ENCODE assay signal across 8 cellular contexts in genomic region chr9:928363-929042, GRCh38. TPM values are rescaled to one million over a fixed set of nuclear protein-coding genes. Genes with fewer than 3 reads are reported as not detected.
A peak's percentile ranks its signal among the peaks of the same experiment; 100 is the strongest.
DNase-seq lines count a peak whose midpoint lies in the region; ATAC-seq, FAIRE-seq and TF ChIP-seq lines count a peak whose summit lies in the region.

No MANE protein-coding gene starts in this region.

- H3K36me3 ChIP-seq in GM12878 (ENCODE audit: control insufficient read depth in 2 of 2, insufficient read depth in 2 of 2, low read length in 1 of 2) (no peaks in the 10 kb centered on the region), small intestine (ENCODE audit: control insufficient read depth in 2 of 2, insufficient read depth in 2 of 2, low read length in 2 of 2) (no peaks in the 10 kb centered on the region)

- FAIRE-seq in GM12878 (lab: Jason Lieb, UNC) (no peak), small intestine (lab: Jason Lieb, UNC) (no peak)

- H3K27ac ChIP-seq in GM12878 (ENCODE audit: control insufficient read depth, insufficient read depth) (no peak overlapping the region), small intestine (ENCODE audit: low read depth in 1 of 2, low read length in 1 of 2) (no peak overlapping the region)

- no peaks in the 10 kb centered on the region for H3K79me2 ChIP-seq in GM12878 (ENCODE audit: control insufficient read depth, insufficient read depth, low read length)

- H3K4me1 ChIP-seq in GM12878 (ENCODE audit: control insufficient read depth, insufficient read depth, low read length) (no peaks in the 10 kb centered on the region), small intestine (ENCODE audit: control insufficient read depth in 2 of 2, insufficient read depth in 1 of 2, low read depth in 1 of 2, low read length in 1 of 2) (no peaks in the 10 kb centered on the region)

- H4K20me1 ChIP-seq in GM12878 (ENCODE audit: control insufficient read depth, insufficient read depth), result no peaks in the 10 kb centered on the region

- peak; percentile 34 for TF ChIP-seq CTCF in AG09319 (IDR thresholded peaks at IDR 0.05; ENCODE audit: low read depth, low read length)
- no peak for TF ChIP-seq CTCF in GM13976 (IDR thresholded peaks at IDR 0.05; ENCODE audit: borderline replicate concordance, control extremely low read depth, extremely low read depth, insufficient read depth, missing control alignments)
- peak; percentile 25 to 64 (median 62); a peak in 5 of 6 replicates for TF ChIP-seq CTCF in GM12878 (IDR thresholded peaks at IDR 0.05 in 2 of 3, conservative IDR thresholded peaks at IDR 0.05 in 1 of 3; ENCODE audit: control insufficient read depth in 2 of 3, extremely low read depth in 1 of 3, insufficient read depth in 1 of 3, low read depth in 3 of 3, low read length in 3 of 3)

- no peak overlapping the region for H2AFZ ChIP-seq in GM12878 (ENCODE audit: control insufficient read depth, low read depth, low read length)

- H3K4me3 ChIP-seq in GM12878 (no peak overlapping the region), small intestine (ENCODE audit: low read depth in 1 of 2, low read length in 2 of 2) (no peak overlapping the region)

- ATAC-seq in HG03442 (IDR thresholded peaks at IDR 0.05; ENCODE audit: unreplicated experiment) (peak; percentile 59), GM12878 (peak; percentile 86), Right ventricle myocardium superior (ENCODE audit: poor library complexity) (no peak)

- TF ChIP-seq POLR2A in GM12878 (IDR thresholded peaks at IDR 0.05; ENCODE audit: low read depth, low read length), result no peak

- no peak overlapping the region for H3K4me2 ChIP-seq in GM12878 (ENCODE audit: control insufficient read depth, insufficient read depth)

- no peaks in the 10 kb centered on the region for H3K9me3 ChIP-seq in GM12878 (replicated peaks; ENCODE audit: control insufficient read depth, insufficient read depth, low read length)
- H3K9me3 ChIP-seq in small intestine (ENCODE audit: control insufficient read depth, low read depth), result no peaks in the 10 kb centered on the region

- in situ Hi-C loops in GM13976 (cut with MboI; ENCODE audit: low sequenced_read_pairs, unreplicated experiment), result no loop called here
- in situ Hi-C loops in GM12878 (cut with MboI), result no loop called here

- DNase-seq in AG09319 (ENCODE audit: extremely low read depth, low read depth), result no peak
- peak; percentile 42 for DNase-seq in GM13976 (ENCODE audit: low spot score)
- DNase-seq in GM12878 (ENCODE audit: low read depth, low spot score), result no peak
- peak; percentile 47 for DNase-seq in small intestine
- no peak for DNase-seq in activated effector memory CD4-positive, alpha-beta T cell treated with Interleukin-2 at 50 U/mL for 16 hours
- DNase-seq in Right ventricle myocardium superior, result no peak
- DNase-seq in NCI-H1105 treated with DMSO at 0.1 percent for 48 hours (lab: John Stamatoyannopoulos, UW), result no peak

- H3K27me3 ChIP-seq in GM12878 (replicated peaks in 1 of 2; ENCODE audit: control insufficient read depth in 2 of 2, insufficient read depth in 2 of 2, low read length in 1 of 2) (no peaks in the 10 kb centered on the region; a peak in 1 of 4 replicates), small intestine (ENCODE audit: control insufficient read depth in 2 of 2, insufficient read depth in 2 of 2, low read length in 2 of 2) (peaks cover 0 to 5% of the 10 kb centered on the region in 2 donors)

- 20% methylated on average over 6 of the region's 6 CpGs for WGBS in GM12878 (ENCODE audit: insufficient coverage, insufficient replicate concordance, low lambda C conversion rate, missing lambda C conversion rate)
- WGBS in small intestine, 3 donors, result 58 to 62% (median 59%) methylated on average over 6 of the region's 6 CpGs

- RAD21 ChIA-PET in GM12878 (lab: Charles Lee; ENCODE audit: unreplicated experiment), result no interaction called here

- no peak for TF ChIP-seq EP300 in GM12878 (IDR thresholded peaks at IDR 0.05; ENCODE audit: borderline replicate concordance in 1 of 2, control insufficient read depth in 1 of 2, low read depth in 2 of 2, low read length in 2 of 2)

- POLR2A ChIA-PET in GM12878 (lab: Charles Lee), result no interaction called here

- no peak for TF ChIP-seq RAD21 in GM12878 (IDR thresholded peaks at IDR 0.05; ENCODE audit: insufficient read depth, low read depth, low read length)

- BruUV-seq in GM12878 (replicated peaks; lab: Mats Ljungman, UMichigan), result no TSS peak

- CTCF ChIA-PET in GM12878 (lab: Yijun Ruan, JAX), result interaction anchor here (0.7 to 5.2 kb wide), 24 partner anchors 9 to 174 kb away, joined by 3 to 37 read pairs (median 5); no protein-coding TSS in a partner anchor

- intact Hi-C loops in GM12878 (cut with micrococcal nuclease; ENCODE audit: unreplicated experiment) (no loop called here), Right ventricle myocardium superior (cut with DNase I) (no loop called here)

- SMC1A ChIA-PET in GM12878 (lab: Charles Lee; ENCODE audit: uncharacterized antibody, unreplicated experiment), result interaction anchor here (0.9 to 3.5 kb wide), 5 partner anchors 11 to 150 kb away, joined by 3 to 19 read pairs (median 3); no protein-coding TSS in a partner anchor

- H3K9ac ChIP-seq in GM12878 (ENCODE audit: control insufficient read depth, insufficient read depth, low read length), result no peak overlapping the region

TF ChIP-seq in GM12878, 131 proteins besides CTCF, POLR2A, EP300 and RAD21 (continues in another document):
- no peak for TF ChIP-seq IKZF1 (conservative IDR thresholded peaks at IDR 0.05)
- no peak for TF ChIP-seq CHD4 (IDR thresholded peaks at IDR 0.05)
- no peak for TF ChIP-seq ZNF274 (IDR thresholded peaks at IDR 0.05; ENCODE audit: insufficient read depth, insufficient read length)
- no peak for TF ChIP-seq ESRRA (IDR thresholded peaks at IDR 0.05; ENCODE audit: low read length)
- TF ChIP-seq CBFB (IDR thresholded peaks at IDR 0.05; ENCODE audit: low read depth), result no peak
- TF ChIP-seq E4F1 (IDR thresholded peaks at IDR 0.05; ENCODE audit: borderline replicate concordance, partially characterized antibody), result no peak
- no peak for TF ChIP-seq ZZZ3 (IDR thresholded peaks at IDR 0.05; ENCODE audit: control insufficient read depth, insufficient read length, low read depth)
- no peak for TF ChIP-seq GABPA (IDR thresholded peaks at IDR 0.05; ENCODE audit: low read depth)
- no peak for TF ChIP-seq FOS (IDR thresholded peaks at IDR 0.05; ENCODE audit: borderline replicate concordance, extremely low read depth, insufficient read length)
- no peak for TF ChIP-seq BCLAF1 (IDR thresholded peaks at IDR 0.05)

RNA-seq across cellular contexts. Expression of gene DMRT3, which starts 48.0 kb away (rescaled TPM):
- total RNA-seq in GM12878 (2013; cell fraction: nucleolus; rRNA removed), result not detected in 2 replicates
- total RNA-seq in GM12878 (2014; rRNA removed), result 0.06 TPM in 1 of 2 replicates, not detected in the other
- not detected in 2 replicates for total RNA-seq in GM12878 (2014; rRNA removed; fragmentation: Illumina TruSeq; extraction: Trizol)
- total RNA-seq in GM12878 (2021), result not detected in 2 replicates
- not detected for polyA plus RNA-seq in GM12878 (2011; ENCODE audit: low read depth)
- polyA plus RNA-seq in GM12878 (2011; rRNA removed), result not detected in 2 replicates
- 0.04 TPM in 1 of 2 replicates, not detected in the other for polyA plus RNA-seq in GM12878 (2011; cell fraction: cytosol; rRNA removed)
- not detected in 2 replicates for polyA plus RNA-seq in GM12878 (2011; cell fraction: nucleus; rRNA removed)
- not detected in 2 replicates for polyA plus RNA-seq in GM12878 (2012)
- not detected in 2 replicates for polyA plus RNA-seq in GM12878 (2014; fragmentation: Illumina TruSeq; extraction: Trizol)
- under 1 TPM in 1 of 2 experiments, not detected in 1; 0.11 TPM for polyA plus RNA-seq in GM12878 (2014; fragmentation: Nextera tagmentation; extraction: Ambion mirVana)
- 0.03 TPM in 1 of 2 replicates, not detected in the other for polyA plus RNA-seq in GM12878 (2014; rRNA removed)
- polyA plus RNA-seq in GM12878 (2016; fragmentation: Nextera tagmentation; extraction: Ambion mirVana), result not detected
- polyA minus RNA-seq in GM12878 (2011; rRNA and poly(A)+ RNA removed), result not detected in 2 replicates
- not detected in 2 replicates for polyA minus RNA-seq in GM12878 (2011; cell fraction: cytosol; rRNA and poly(A)+ RNA removed)
- not detected in 2 replicates for polyA minus RNA-seq in GM12878 (2011; cell fraction: nucleus; rRNA and poly(A)+ RNA removed)
- polyA plus RNA-seq in small intestine, result not detected
- total RNA-seq in Right ventricle myocardium superior, result not detected

Comparison
In these comparisons a context has a peak if more than half of its experiments do, and no peak if none do; other contexts are left out.
1. DNase-seq: peak in GM13976 (single experiment) and small intestine (single experiment); none in AG09319 (single experiment), GM12878 (single experiment), activated effector memory CD4-positive, alpha-beta T cell treated with Interleukin-2 at 50 U/mL for 16 hours (single experiment), Right ventricle myocardium superior (single experiment) and NCI-H1105 treated with DMSO at 0.1 percent for 48 hours (single experiment).